ENCODE assay signal across 8 cellular contexts in the genomic region with DNA sequence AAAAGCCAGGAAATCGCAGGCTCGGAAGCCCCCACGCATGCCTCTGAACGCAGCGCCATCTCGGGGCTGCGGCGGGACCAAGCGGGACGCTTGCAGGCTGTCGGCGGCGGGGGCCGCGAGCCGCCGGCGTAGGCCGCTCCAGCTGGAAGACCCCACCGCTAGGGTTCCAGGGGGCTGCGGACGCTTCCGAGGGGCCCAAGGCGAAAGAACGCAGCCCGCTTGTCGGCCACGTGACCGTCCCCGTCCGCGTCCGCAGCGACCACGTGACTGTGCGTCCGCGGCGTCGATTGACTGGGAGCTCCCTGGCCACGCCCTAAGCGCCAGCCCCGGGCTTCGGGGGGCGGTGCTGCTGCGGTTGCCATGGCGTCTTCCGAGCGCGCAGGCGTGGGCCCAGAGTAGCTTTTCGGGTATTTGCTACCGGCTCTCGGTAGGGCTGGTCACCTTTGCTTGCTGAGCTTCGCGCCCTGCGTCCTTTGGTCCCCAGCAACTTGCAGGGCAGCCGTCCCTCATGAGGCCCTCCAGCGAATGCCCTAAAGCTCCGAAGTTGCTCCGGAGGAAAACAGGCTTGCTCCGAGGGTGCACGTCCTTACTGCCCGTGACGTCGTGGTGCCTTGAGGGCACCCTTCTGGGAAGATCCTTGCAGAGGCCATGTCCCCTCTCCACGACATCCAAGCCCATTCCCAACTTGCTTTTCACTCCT.
DNase-seq lines count a peak whose midpoint lies in the region; ATAC-seq and TF ChIP-seq lines count a peak whose summit lies in the region.

No MANE protein-coding gene starts in this region.

- TF ChIP-seq CTCF in GM12865 (IDR thresholded peaks at IDR 0.05; ENCODE audit: insufficient read depth, low read depth, low read length, missing control alignments) (peak; percentile 42), transverse colon (IDR thresholded peaks at IDR 0.05) (peak; percentile 26 to 57 (median 37))

- H3K36me3 ChIP-seq in transverse colon = no peaks in the 10 kb centered on the region

- no peaks in the 10 kb centered on the region for H3K27me3 Mint-ChIP-seq in activated naive CD8-positive, alpha-beta T cell treated with anti-CD3 and anti-CD28 coated beads for 36 hours

- in situ Hi-C loops in transverse colon (cut with MboI; ENCODE audit: low pct_ligation_motif_present in 1 of 4, low pct_unique_long_range_greater_than_20kb in 1 of 4, low sequenced_read_pairs in 3 of 4) = loop anchor here in 1 of 4 donors (25.0 kb wide), 1 partner anchor 576 kb away; no protein-coding TSS in a partner anchor

- H3K27ac Mint-ChIP-seq in activated naive CD8-positive, alpha-beta T cell treated with anti-CD3 and anti-CD28 coated beads for 36 hours = peak overlapping the region; percentile 100

- H3K4me3 ChIP-seq in GM12865 (ENCODE audit: low read depth, low read length) (peak overlapping the region; percentile 72), transverse colon (peak overlapping the region; percentile 67 to 92 (median 76))

- TF ChIP-seq EP300 in transverse colon (IDR thresholded peaks at IDR 0.05; ENCODE audit: low read depth) = no peak

- H3K4me1 Mint-ChIP-seq in activated naive CD8-positive, alpha-beta T cell treated with anti-CD3 and anti-CD28 coated beads for 36 hours = peaks cover 20% of the 10 kb centered on the region

- WGBS in transverse colon (ENCODE audit: low coverage in 1 of 2), 2 donors = 0% methylated on average over 38 of the region's 67 CpGs; no CpG with 5 or more reads in 1 of the 2 donors

- ATAC-seq in HG02610 (IDR thresholded peaks at IDR 0.05; ENCODE audit: unreplicated experiment) = peak; percentile 86
- ATAC-seq in Right ventricle myocardium inferior = peak; percentile 95

- peak overlapping the region; percentile 91 for H3K4me3 Mint-ChIP-seq in activated naive CD8-positive, alpha-beta T cell treated with anti-CD3 and anti-CD28 coated beads for 36 hours

- H3K27me3 ChIP-seq in transverse colon = no peaks in the 10 kb centered on the region

- TF ChIP-seq POLR2A in transverse colon (IDR thresholded peaks at IDR 0.05) = peak; percentile 66

- intact Hi-C loops in Right ventricle myocardium inferior (cut with DNase I) = loop anchor here (2.0 to 5.0 kb wide), 5 partner anchors 61 to 491 kb away; a partner anchor contains a TSS
- intact Hi-C loops in transverse colon (cut with DNase I; ENCODE audit: low total_unique reads) = loop anchor here (10.0 kb wide), 2 partner anchors 199 to 299 kb away; a partner anchor contains a TSS

- no peaks in the 10 kb centered on the region for H3K9me3 ChIP-seq in transverse colon

- H3K27ac ChIP-seq in transverse colon = peak overlapping the region; percentile 91

- DNase-seq in GM12865 (ENCODE audit: low read depth) = peak; percentile 97
- peak; percentile 26 for DNase-seq in NCI-H1048 (lab: John Stamatoyannopoulos, UW)
- DNase-seq in SKM-1 (lab: John Stamatoyannopoulos, UW; ENCODE audit: unreplicated experiment) = peak; percentile 72
- peak; percentile 95 for DNase-seq in activated naive CD8-positive, alpha-beta T cell treated with anti-CD3 and anti-CD28 coated beads for 36 hours
- DNase-seq in Right ventricle myocardium inferior (ENCODE audit: missing footprints) = peak; percentile 97
- DNase-seq in pons (ENCODE audit: low spot score) = peak; percentile 89
- DNase-seq in transverse colon = peak; percentile 94

- no peaks in the 10 kb centered on the region for H3K36me3 Mint-ChIP-seq in activated naive CD8-positive, alpha-beta T cell treated with anti-CD3 and anti-CD28 coated beads for 36 hours

- H3K9me3 Mint-ChIP-seq in activated naive CD8-positive, alpha-beta T cell treated with anti-CD3 and anti-CD28 coated beads for 36 hours = no peaks in the 10 kb centered on the region

- peaks cover 5 to 22% (median 11%) of the 10 kb centered on the region in 4 donors for H3K4me1 ChIP-seq in transverse colon

Comparison
In these comparisons a context has a peak if more than half of its experiments do, and no peak if none do; other contexts are left out.
1. Peak in every context shown above with its lines: DNase-seq, ATAC-seq, H3K4me3 ChIP-seq and H3K27ac ChIP-seq.
2. DNase-seq: peak in every context shown above with its lines; median percentile 97 in GM12865; 97 in Right ventricle myocardium inferior; 95 in activated naive CD8-positive, alpha-beta T cell treated with anti-CD3 and anti-CD28 coated beads for 36 hours; 94 in transverse colon; 89 in pons; 72 in SKM-1; 26 in NCI-H1048.